In the genomic region with DNA sequence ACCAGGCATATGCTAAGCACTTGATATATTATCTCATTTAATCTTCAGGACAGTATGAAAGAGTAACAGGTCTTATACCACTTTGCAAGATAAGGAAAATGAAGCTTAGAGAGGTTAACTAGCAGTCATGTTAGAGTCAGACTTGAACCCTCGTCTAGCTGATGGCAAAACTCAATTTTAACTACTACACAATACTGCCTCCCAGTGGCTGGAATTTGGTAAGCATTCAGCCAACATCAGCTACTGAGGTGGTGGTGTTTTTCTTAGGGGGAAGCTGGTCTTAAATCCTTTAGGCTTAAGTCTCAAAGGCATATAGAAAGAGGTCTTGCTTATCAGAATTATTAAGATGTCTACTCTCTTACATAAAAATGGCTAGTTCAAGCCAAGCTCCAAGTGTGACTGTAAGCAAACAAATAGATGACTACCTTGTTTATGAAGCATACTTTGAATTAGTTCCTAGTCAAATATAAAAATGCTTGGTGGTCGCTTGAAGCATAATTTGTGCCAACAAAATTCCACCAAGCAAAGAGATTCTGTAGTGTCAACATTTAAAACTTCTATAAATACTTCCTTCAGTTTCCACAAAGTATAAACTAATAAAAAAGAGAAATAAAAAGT, we compare ENCODE assay signal across 9 cellular contexts.
A peak's percentile ranks its signal among the peaks of the same experiment; 100 is the strongest.
DNase-seq lines count a peak whose midpoint lies in the region; ATAC-seq and TF ChIP-seq lines count a peak whose summit lies in the region.
"Had no signal": no experiment of that assay in that cellular context is flagged by ENCODE, and none has a peak within 500 bp of the region (broad histone marks: within the 10 kb centered on the region; RNA-seq: fewer than 3 reads in every experiment).

No MANE protein-coding gene starts in this region.

- ATAC-seq in right lobe of liver (peak; percentile 59 to 73 (median 68)), GM19023 (IDR thresholded peaks at IDR 0.05; ENCODE audit: unreplicated experiment) (no peak)

- intact Hi-C loops in right lobe of liver (cut with DNase I): no loop called here

- peak; percentile 56 for TF ChIP-seq CTCF in HFF-Myc (IDR thresholded peaks at IDR 0.05; ENCODE audit: low read depth, low read length, missing control alignments)
- TF ChIP-seq CTCF in cardiac fibroblast (IDR thresholded peaks at IDR 0.05; ENCODE audit: low read depth, low read length): peak; percentile 65
- TF ChIP-seq CTCF in right lobe of liver (IDR thresholded peaks at IDR 0.05): peak; percentile 48 to 80 (median 74)

- 14% methylated on average over 2 of the region's 2 CpGs for WGBS in right lobe of liver (ENCODE audit: insufficient coverage, low coverage, low lambda C conversion rate, missing lambda C conversion rate)

- H3K4me1 ChIP-seq in right lobe of liver: no peaks in the 10 kb centered on the region

- no peaks in the 10 kb centered on the region for H3K9me3 ChIP-seq in right lobe of liver

- H3K27me3 ChIP-seq in right lobe of liver: no peaks in the 10 kb centered on the region

- H3K4me3 ChIP-seq in HFF-Myc (replicated peaks; ENCODE audit: low read depth, low read length) (no peak overlapping the region), cardiac fibroblast (replicated peaks in 1 of 2; ENCODE audit: low read depth in 2 of 2, low read length in 2 of 2) (no peak overlapping the region), right lobe of liver (no peak overlapping the region)

- H3K27ac ChIP-seq in right lobe of liver: no peak overlapping the region

- no peak for TF ChIP-seq POLR2A in right lobe of liver (IDR thresholded peaks at IDR 0.05)

- H3K36me3 ChIP-seq in right lobe of liver: no peaks in the 10 kb centered on the region

- DNase-seq in NCI-H2196 (lab: John Stamatoyannopoulos, UW; ENCODE audit: unreplicated experiment): peak; percentile 34
- DNase-seq in NCI-H2196 treated with DMSO at 0.1 percent for 48 hours (lab: John Stamatoyannopoulos, UW; ENCODE audit: unreplicated experiment): no peak
- no peak for DNase-seq in HFF-Myc (ENCODE audit: extremely low read depth, low read depth)
- DNase-seq in NCI-H2227 (lab: John Stamatoyannopoulos, UW; ENCODE audit: unreplicated experiment): peak; percentile 49
- peak; percentile 54 to 62 for DNase-seq in cardiac fibroblast (ENCODE audit: low read depth in 2 of 2)
- no peak for DNase-seq in right lobe of liver
- DNase-seq in activated naive CD4-positive, alpha-beta T cell (lab: John Stamatoyannopoulos, UW): no peak
- DNase-seq: CD4-positive, CD25-positive, alpha-beta regulatory T cell had no signal

Comparison
In these comparisons a context has a peak if more than half of its experiments do, and no peak if none do; other contexts are left out.
1. DNase-seq: peak in NCI-H2196 (single experiment), NCI-H2227 (single experiment) and cardiac fibroblast (2 of 2); none in NCI-H2196 treated with DMSO at 0.1 percent for 48 hours (single experiment), HFF-Myc (single experiment), right lobe of liver (0 of 3) and activated naive CD4-positive, alpha-beta T cell (0 of 4).
2. Peak in every context shown above with its lines, with median percentiles within 50 percentile points of each other: CTCF ChIP-seq.